ENCODE assay signal across 8 cellular contexts in genomic region chr1:23530750-23531651, GRCh38.
DNase-seq lines count a peak whose midpoint lies in the region; ATAC-seq and TF ChIP-seq lines count a peak whose summit lies in the region.

A gene with protein sequence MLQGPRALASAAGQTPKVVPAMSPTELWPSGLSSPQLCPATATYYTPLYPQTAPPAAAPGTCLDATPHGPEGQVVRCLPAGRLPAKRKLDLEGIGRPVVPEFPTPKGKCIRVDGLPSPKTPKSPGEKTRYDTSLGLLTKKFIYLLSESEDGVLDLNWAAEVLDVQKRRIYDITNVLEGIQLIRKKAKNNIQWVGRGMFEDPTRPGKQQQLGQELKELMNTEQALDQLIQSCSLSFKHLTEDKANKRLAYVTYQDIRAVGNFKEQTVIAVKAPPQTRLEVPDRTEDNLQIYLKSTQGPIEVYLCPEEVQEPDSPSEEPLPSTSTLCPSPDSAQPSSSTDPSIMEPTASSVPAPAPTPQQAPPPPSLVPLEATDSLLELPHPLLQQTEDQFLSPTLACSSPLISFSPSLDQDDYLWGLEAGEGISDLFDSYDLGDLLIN (minus strand): TSS chr1:23531233. CDS start chr1:23530793, 440 bp downstream.

- H3K4me3 ChIP-seq in MM.1S (ENCODE audit: low read length) (peak within 1 kb of the TSS; percentile 95), neutrophil (ENCODE audit: low read depth in 1 of 2, low read length in 1 of 2) (peak within 1 kb of the TSS; percentile 83 to 89)

- no peaks in the 10 kb centered on the region for H3K9me2 ChIP-seq in MM.1S (replicated peaks; ENCODE audit: insufficient read depth, low read length)

- H3K36me3 ChIP-seq in MM.1S (replicated peaks; ENCODE audit: insufficient read depth, low read length) = no peaks in the 10 kb centered on the region
- no peaks in the 10 kb centered on the region for H3K36me3 ChIP-seq in neutrophil

- H2AFZ ChIP-seq in MM.1S (ENCODE audit: low read length) = peak within 1 kb of the TSS; percentile 66

- peak; percentile 54 for ATAC-seq in GM21390 (IDR thresholded peaks at IDR 0.05; ENCODE audit: unreplicated experiment)

- H4K20me1 ChIP-seq in MM.1S (ENCODE audit: insufficient read depth, low read length) = no peaks in the 10 kb centered on the region

- peak; percentile 31 for TF ChIP-seq CTCF in MM.1S (IDR thresholded peaks at IDR 0.05; ENCODE audit: low read length)
- TF ChIP-seq CTCF in neutrophil (IDR thresholded peaks at IDR 0.05) = no peak

- peaks cover 44% of the 10 kb centered on the region for H3K79me2 ChIP-seq in MM.1S (ENCODE audit: low read length)

- peaks cover 58% of the 10 kb centered on the region for H3F3A ChIP-seq in MM.1S (ENCODE audit: insufficient read depth, low read length)

- peak within 1 kb of the TSS; percentile 87 for H3K4me2 ChIP-seq in MM.1S (ENCODE audit: low read depth, low read length)

- no peaks in the 10 kb centered on the region for H3K27me3 ChIP-seq in MM.1S (replicated peaks; ENCODE audit: insufficient read depth, low read length)
- H3K27me3 ChIP-seq in neutrophil = no peaks in the 10 kb centered on the region

- DNase-seq in COLO829 (ENCODE audit: low spot score) (peak; percentile 90), MM.1S (peak; percentile 95), SHP77 treated with DMSO at 0.1 percent for 48 hours (lab: John Stamatoyannopoulos, UW) (peak; percentile 61), activated gamma-delta T cell treated with Interleukin-2 at 50 U/mL for 16 hours (peak; percentile 78), foreskin melanocyte (peak; percentile 69), substantia nigra (lab: John Stamatoyannopoulos, UW) (peak; percentile 6 to 87 (median 69))

- H3K27ac ChIP-seq in MM.1S (ENCODE audit: low read length) (peak within 1 kb of the TSS; percentile 95), neutrophil (peak within 1 kb of the TSS; percentile 92), substantia nigra (ENCODE audit: low read depth, low read length, poor library complexity, severe bottlenecking) (no peak within 1 kb of the TSS)

- no peaks in the 10 kb centered on the region for H3K9me3 ChIP-seq in MM.1S (replicated peaks; ENCODE audit: insufficient read depth, low read length)
- H3K9me3 ChIP-seq in neutrophil = no peaks in the 10 kb centered on the region

- H3K9ac ChIP-seq in MM.1S (ENCODE audit: low read length) = peak within 1 kb of the TSS; percentile 98

- H3K4me1 ChIP-seq in MM.1S (ENCODE audit: low read length) = peaks cover 52% of the 10 kb centered on the region
- H3K4me1 ChIP-seq in neutrophil (ENCODE audit: control insufficient read depth in 1 of 2, insufficient read depth in 1 of 2, low read depth in 1 of 2, low read length in 1 of 2) = peaks cover 96 to 97% of the 10 kb centered on the region in 2 experiments
